Comparison of ENCODE assay signal across 1 cellular context in the genomic region with DNA sequence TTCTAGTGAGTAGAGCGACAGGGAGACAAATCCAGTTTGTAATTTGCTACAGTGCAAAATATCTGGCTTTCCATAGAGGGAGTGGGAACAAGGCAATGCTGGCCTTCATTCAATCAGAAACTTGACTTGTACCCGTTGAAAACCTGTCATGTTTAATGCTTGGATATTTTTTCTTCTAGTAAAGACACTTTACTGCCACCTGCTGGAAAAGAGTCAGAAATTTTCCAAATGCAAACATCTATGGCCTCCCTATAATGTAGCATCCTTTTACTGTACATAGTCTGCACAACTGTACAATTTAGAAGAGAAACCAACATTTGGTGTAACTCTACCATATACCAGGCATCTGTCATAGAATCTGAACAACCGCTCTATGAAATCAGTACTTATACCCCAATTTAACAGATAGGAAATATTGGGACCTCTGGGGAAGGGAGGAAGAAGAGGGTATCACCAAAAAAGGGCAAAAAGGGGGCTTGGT.
TF ChIP-seq lines count a peak whose summit lies in the region.

No MANE protein-coding gene starts in this region.

TF ChIP-seq in HepG2, 621 proteins besides CTCF, POLR2A, EP300 and RAD21 (continued from another document):
- TF ChIP-seq RXRB (CRISPR knock-in tag; IDR thresholded peaks at IDR 0.05; ENCODE audit: borderline replicate concordance), result peak; percentile 49; the same call in 1 of the 2 replicates
- TF ChIP-seq ZNF180 (CRISPR knock-in tag; IDR thresholded peaks at IDR 0.05; ENCODE audit: borderline replicate concordance, low read depth), result no peak
- peak; percentile 28; the same call in 1 of the 2 replicates for TF ChIP-seq KAT8 (CRISPR knock-in tag; IDR thresholded peaks at IDR 0.05)
- TF ChIP-seq SMC3 (IDR thresholded peaks at IDR 0.05; ENCODE audit: low read length), result peak; percentile 85
- TF ChIP-seq ZNF777 (CRISPR knock-in tag; IDR thresholded peaks at IDR 0.05), result no peak
- peak; percentile 37; the same call in 1 of the 2 replicates for TF ChIP-seq TFDP2 (CRISPR knock-in tag; IDR thresholded peaks at IDR 0.05)
- peak; percentile 9 for TF ChIP-seq TEAD3 (CRISPR knock-in tag; optimal IDR thresholded peaks at IDR 0.05; ENCODE audit: borderline replicate concordance)
- TF ChIP-seq NR3C1 (CRISPR knock-in tag; IDR thresholded peaks at IDR 0.05), result no peak
- TF ChIP-seq TOE1 (CRISPR knock-in tag; IDR thresholded peaks at IDR 0.05), result peak; percentile 74; the same call in 1 of the 2 replicates
- TF ChIP-seq ARID3A (IDR thresholded peaks at IDR 0.05; ENCODE audit: low read depth, low read length), result peak; percentile 45; the same call in 1 of the 2 replicates
- peak; percentile 65; the same call in 1 of the 2 replicates for TF ChIP-seq ZKSCAN8 (CRISPR knock-in tag; IDR thresholded peaks at IDR 0.05; ENCODE audit: borderline replicate concordance)
- TF ChIP-seq ZNF770 (CRISPR knock-in tag; IDR thresholded peaks at IDR 0.05), result peak; percentile 23; the same call in 1 of the 2 replicates
- no peak for TF ChIP-seq ZNF766 (CRISPR knock-in tag; IDR thresholded peaks at IDR 0.05; ENCODE audit: borderline replicate concordance)
- 0 out of 2 replicates have a peak, but pooled peaks have one; percentile 19 for TF ChIP-seq KLF11 (CRISPR knock-in tag; IDR thresholded peaks at IDR 0.05)
- TF ChIP-seq, protein P1, sequence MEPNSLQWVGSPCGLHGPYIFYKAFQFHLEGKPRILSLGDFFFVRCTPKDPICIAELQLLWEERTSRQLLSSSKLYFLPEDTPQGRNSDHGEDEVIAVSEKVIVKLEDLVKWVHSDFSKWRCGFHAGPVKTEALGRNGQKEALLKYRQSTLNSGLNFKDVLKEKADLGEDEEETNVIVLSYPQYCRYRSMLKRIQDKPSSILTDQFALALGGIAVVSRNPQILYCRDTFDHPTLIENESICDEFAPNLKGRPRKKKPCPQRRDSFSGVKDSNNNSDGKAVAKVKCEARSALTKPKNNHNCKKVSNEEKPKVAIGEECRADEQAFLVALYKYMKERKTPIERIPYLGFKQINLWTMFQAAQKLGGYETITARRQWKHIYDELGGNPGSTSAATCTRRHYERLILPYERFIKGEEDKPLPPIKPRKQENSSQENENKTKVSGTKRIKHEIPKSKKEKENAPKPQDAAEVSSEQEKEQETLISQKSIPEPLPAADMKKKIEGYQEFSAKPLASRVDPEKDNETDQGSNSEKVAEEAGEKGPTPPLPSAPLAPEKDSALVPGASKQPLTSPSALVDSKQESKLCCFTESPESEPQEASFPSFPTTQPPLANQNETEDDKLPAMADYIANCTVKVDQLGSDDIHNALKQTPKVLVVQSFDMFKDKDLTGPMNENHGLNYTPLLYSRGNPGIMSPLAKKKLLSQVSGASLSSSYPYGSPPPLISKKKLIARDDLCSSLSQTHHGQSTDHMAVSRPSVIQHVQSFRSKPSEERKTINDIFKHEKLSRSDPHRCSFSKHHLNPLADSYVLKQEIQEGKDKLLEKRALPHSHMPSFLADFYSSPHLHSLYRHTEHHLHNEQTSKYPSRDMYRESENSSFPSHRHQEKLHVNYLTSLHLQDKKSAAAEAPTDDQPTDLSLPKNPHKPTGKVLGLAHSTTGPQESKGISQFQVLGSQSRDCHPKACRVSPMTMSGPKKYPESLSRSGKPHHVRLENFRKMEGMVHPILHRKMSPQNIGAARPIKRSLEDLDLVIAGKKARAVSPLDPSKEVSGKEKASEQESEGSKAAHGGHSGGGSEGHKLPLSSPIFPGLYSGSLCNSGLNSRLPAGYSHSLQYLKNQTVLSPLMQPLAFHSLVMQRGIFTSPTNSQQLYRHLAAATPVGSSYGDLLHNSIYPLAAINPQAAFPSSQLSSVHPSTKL (CRISPR knock-in tag; IDR thresholded peaks at IDR 0.05), result peak; percentile 42; the same call in 1 of the 2 replicates
- TF ChIP-seq MIER2 (CRISPR knock-in tag; IDR thresholded peaks at IDR 0.05), result peak; percentile 29; the same call in 1 of the 2 replicates
- 0 out of 2 replicates have a peak, but pooled peaks have one; percentile 53 for TF ChIP-seq KLF9 (CRISPR knock-in tag; IDR thresholded peaks at IDR 0.05; ENCODE audit: low read depth)
- TF ChIP-seq THRA (CRISPR knock-in tag; IDR thresholded peaks at IDR 0.05; ENCODE audit: borderline replicate concordance), result peak; percentile 38; the same call in 1 of the 2 replicates
- TF ChIP-seq KDM5A (IDR thresholded peaks at IDR 0.05; ENCODE audit: borderline replicate concordance, low read length), result peak; percentile 54; the same call in 1 of the 2 replicates
- TF ChIP-seq SATB2 (CRISPR knock-in tag; IDR thresholded peaks at IDR 0.05), result no peak
- TF ChIP-seq, protein P2, sequence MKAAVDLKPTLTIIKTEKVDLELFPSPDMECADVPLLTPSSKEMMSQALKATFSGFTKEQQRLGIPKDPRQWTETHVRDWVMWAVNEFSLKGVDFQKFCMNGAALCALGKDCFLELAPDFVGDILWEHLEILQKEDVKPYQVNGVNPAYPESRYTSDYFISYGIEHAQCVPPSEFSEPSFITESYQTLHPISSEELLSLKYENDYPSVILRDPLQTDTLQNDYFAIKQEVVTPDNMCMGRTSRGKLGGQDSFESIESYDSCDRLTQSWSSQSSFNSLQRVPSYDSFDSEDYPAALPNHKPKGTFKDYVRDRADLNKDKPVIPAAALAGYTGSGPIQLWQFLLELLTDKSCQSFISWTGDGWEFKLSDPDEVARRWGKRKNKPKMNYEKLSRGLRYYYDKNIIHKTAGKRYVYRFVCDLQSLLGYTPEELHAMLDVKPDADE (CRISPR knock-in tag; IDR thresholded peaks at IDR 0.05), result no peak
- TF ChIP-seq PITX1 (CRISPR knock-in tag; IDR thresholded peaks at IDR 0.05), result peak; percentile 37; the same call in 1 of the 2 replicates
- peak in 1 of 2 experiments; percentile 63; a peak in 1 of 4 replicates for TF ChIP-seq KLF16 (CRISPR knock-in tag; IDR thresholded peaks at IDR 0.05)
- peak; percentile 58; the same call in 1 of the 2 replicates for TF ChIP-seq REPIN1 (CRISPR knock-in tag; IDR thresholded peaks at IDR 0.05; ENCODE audit: borderline replicate concordance, low read depth)
- TF ChIP-seq GATAD2A (CRISPR knock-in tag; IDR thresholded peaks at IDR 0.05), result peak; percentile 40; the same call in 1 of the 2 replicates
- 0 out of 2 replicates have a peak, but pooled peaks have one; percentile 36 for TF ChIP-seq ZMYM2 (CRISPR knock-in tag; IDR thresholded peaks at IDR 0.05)
- TF ChIP-seq ZNF124 (CRISPR knock-in tag; IDR thresholded peaks at IDR 0.05), result 0 out of 2 replicates have a peak, but pooled peaks have one; percentile 16
- peak; percentile 88; the same call in 1 of the 2 replicates for TF ChIP-seq THYN1 (CRISPR knock-in tag; IDR thresholded peaks at IDR 0.05; ENCODE audit: borderline replicate concordance, low read depth)
